10 cellular contexts compared by ENCODE assay signal in genomic region chr6:27238010-27238983, GRCh38. TPM values are rescaled to one million over a fixed set of nuclear protein-coding genes. Genes with fewer than 3 reads are reported as not detected.
DNase-seq lines count a peak whose midpoint lies in the region; ATAC-seq, FAIRE-seq and TF ChIP-seq lines count a peak whose summit lies in the region.
"Had no signal": no experiment of that assay in that cellular context is flagged by ENCODE, and none has a peak within 500 bp of the region (broad histone marks: within the 10 kb centered on the region; RNA-seq: fewer than 3 reads in every experiment).

No MANE protein-coding gene starts in this region.

- H3K9me3 Mint-ChIP-seq in Calu3 (ENCODE audit: low read depth, unreplicated experiment) (no peaks in the 10 kb centered on the region), mesothelial cell of epicardium (peaks cover under 1% of the 10 kb centered on the region)
- H3K9me3 Mint-ChIP-seq in stimulated activated memory B cell treated with anti-CD40 and anti-IgM and Interleukin-4, amounts not matched to agents 10 μg/mL and 1 μg/mL and 100 μg/mL, for 72 hours = no peaks in the 10 kb centered on the region

- peak overlapping the region; percentile 90 for H2AFZ ChIP-seq in IMR-90 (replicated peaks; ENCODE audit: low read length, poor library complexity)

- CTCF ChIA-PET in Calu3 (lab: Charles Lee) = interaction anchor here (0.5 to 1.4 kb wide), 4 partner anchors 13 to 1586 kb away, joined by 3 to 8 read pairs (median 4); no protein-coding TSS in a partner anchor
- CTCF ChIA-PET in IMR-90 (lab: Yijun Ruan, JAX) = no interaction called here

- H3K36me3 Mint-ChIP-seq in Calu3 (ENCODE audit: insufficient read depth, unreplicated experiment) (peaks cover 40% of the 10 kb centered on the region), mesothelial cell of epicardium (no peaks in the 10 kb centered on the region)
- H3K36me3 Mint-ChIP-seq in stimulated activated memory B cell treated with anti-CD40 and anti-IgM and Interleukin-4, amounts not matched to agents 10 μg/mL and 1 μg/mL and 100 μg/mL, for 72 hours = no peaks in the 10 kb centered on the region

- 19% methylated on average over 12 of the region's 41 CpGs; no CpG with 5 or more reads in 1 of the 2 experiments for WGBS in IMR-90 (ENCODE audit: extremely low coverage in 2 of 2, insufficient read length in 1 of 2), 2 experiments

- no peak overlapping the region for H3K23ac ChIP-seq in IMR-90 (ENCODE audit: low read depth, low read length)

- H3K4me2 ChIP-seq in IMR-90 (ENCODE audit: low read depth, low read length) = peak overlapping the region; percentile 99

- H3K4me1 Mint-ChIP-seq in Calu3 (ENCODE audit: low read depth, unreplicated experiment) (peaks cover 39% of the 10 kb centered on the region), mesothelial cell of epicardium (peaks cover 17% of the 10 kb centered on the region)
- no peaks in the 10 kb centered on the region for H3K4me1 Mint-ChIP-seq in stimulated activated memory B cell treated with anti-CD40 and anti-IgM and Interleukin-4, amounts not matched to agents 10 μg/mL and 1 μg/mL and 100 μg/mL, for 72 hours

- H4K5ac ChIP-seq in IMR-90 (ENCODE audit: low read depth, low read length) = no peak overlapping the region

- DNase-seq in Calu3 (peak; percentile 38), IMR-90 (no peak), bronchial epithelial cell (ENCODE audit: low read depth) (peak; percentile 33), mesothelial cell of epicardium (ENCODE audit: low spot score in 2 of 2, unreplicated experiment in 2 of 2) (peak in 1 of 2 experiments; percentile 46), NCI-H1694 (lab: John Stamatoyannopoulos, UW) (no peak), NCI-H2029 (lab: John Stamatoyannopoulos, UW) (no peak), ascending aorta (ENCODE audit: low spot score in 2 of 2) (no peak)

- H3K9me3 ChIP-seq in IMR-90 (ENCODE audit: control insufficient read depth, insufficient read depth, low read length) (no peaks in the 10 kb centered on the region), ascending aorta (peaks cover 0 to 4% of the 10 kb centered on the region in 2 donors)
- H3K9me3 ChIP-seq: tibial nerve had no signal

- intact Hi-C loops in Calu3 (cut with micrococcal nuclease; ENCODE audit: unreplicated experiment) (loop anchor here (5.0 kb wide), 3 partner anchors 59 to 264 kb away; partner anchors contain the start of gene ZNF184), IMR-90 (cut with micrococcal nuclease) (loop anchor here (5.0 kb wide), 3 partner anchors 59 to 259 kb away; no protein-coding TSS in a partner anchor), ascending aorta (cut with DNase I) (no loop called here)

- no peak overlapping the region for H2BK15ac ChIP-seq in IMR-90 (ENCODE audit: low read depth, low read length)

- H3K27ac Mint-ChIP-seq in Calu3 (ENCODE audit: unreplicated experiment) (peak overlapping the region; percentile 50), mesothelial cell of epicardium (peak overlapping the region; percentile 62)
- H3K27ac Mint-ChIP-seq in stimulated activated memory B cell treated with anti-CD40 and anti-IgM and Interleukin-4, amounts not matched to agents 10 μg/mL and 1 μg/mL and 100 μg/mL, for 72 hours = no peak overlapping the region

- no peak for TF ChIP-seq POLR2A in IMR-90 (IDR thresholded peaks at IDR 0.05; ENCODE audit: low read depth, low read length)

- POLR2A ChIA-PET in IMR-90 (lab: Charles Lee; ENCODE audit: unreplicated experiment) = interaction anchor here (0.6 kb wide), 1 partner anchor 23 kb away, joined by 17 read pairs; no protein-coding TSS in a partner anchor

- no peak overlapping the region for H4K8ac ChIP-seq in IMR-90 (ENCODE audit: low read depth in 2 of 2, low read length in 2 of 2)

- no peaks in the 10 kb centered on the region for H4K20me1 ChIP-seq in IMR-90 (ENCODE audit: insufficient read depth, low read length)

- H3K4ac ChIP-seq in IMR-90 (ENCODE audit: low read depth, low read length) = no peak overlapping the region

- dilution Hi-C loops in IMR-90 (cut with HindIII; ENCODE audit: low sequenced_read_pairs, unreplicated experiment) = no loop called here

- H3K4me1 ChIP-seq in IMR-90 (ENCODE audit: control insufficient read depth, insufficient read depth, low read length) = no peaks in the 10 kb centered on the region
- H3K4me1 ChIP-seq in ascending aorta = no peaks in the 10 kb centered on the region
- H3K4me1 ChIP-seq: tibial nerve had no signal

- peak overlapping the region; percentile 69 for H3K4me3 Mint-ChIP-seq in Calu3 (ENCODE audit: low read depth, unreplicated experiment)
- H3K4me3 Mint-ChIP-seq in mesothelial cell of epicardium = peak overlapping the region; percentile 84
- no peak overlapping the region for H3K4me3 Mint-ChIP-seq in stimulated activated memory B cell treated with anti-CD40 and anti-IgM and Interleukin-4, amounts not matched to agents 10 μg/mL and 1 μg/mL and 100 μg/mL, for 72 hours

- no peak overlapping the region for H3K56ac ChIP-seq in IMR-90 (ENCODE audit: extremely low read depth, insufficient read depth, low read length)

- no peaks in the 10 kb centered on the region for H3K9me1 ChIP-seq in IMR-90 (ENCODE audit: insufficient read depth, low read length)

- H3K18ac ChIP-seq in IMR-90 (ENCODE audit: low read depth, low read length) = no peak overlapping the region

- H3K9ac ChIP-seq in IMR-90 (ENCODE audit: low read depth, low read length) = no peak overlapping the region

- H2BK20ac ChIP-seq in IMR-90 (ENCODE audit: low read depth, low read length) = no peak overlapping the region

- BruUV-seq in Calu3 (replicated peaks; lab: Mats Ljungman, UMichigan) (no TSS peak), IMR-90 (replicated peaks; lab: Mats Ljungman, UMichigan) (no TSS peak)

- H4K91ac ChIP-seq in IMR-90 (ENCODE audit: insufficient read depth, low read depth, low read length) = no peak overlapping the region

- H3K36me3 ChIP-seq in IMR-90 (ENCODE audit: control insufficient read depth, insufficient read depth, low read length) (no peaks in the 10 kb centered on the region), bronchial epithelial cell (ENCODE audit: control insufficient read depth, insufficient read depth, low read length) (no peaks in the 10 kb centered on the region), ascending aorta (no peaks in the 10 kb centered on the region)
- H3K36me3 ChIP-seq: tibial nerve had no signal

- H2BK120ac ChIP-seq in IMR-90 (ENCODE audit: low read depth, low read length) = no peak overlapping the region

- in situ Hi-C loops in IMR-90 (cut with MboI; ENCODE audit: low sequenced_read_pairs) = no loop called here

- peak overlapping the region; percentile 60 for H3K4me3 ChIP-seq in IMR-90 (ENCODE audit: insufficient read depth, low read depth, low read length)
- H3K4me3 ChIP-seq in bronchial epithelial cell (ENCODE audit: low read depth, low read length) = peak overlapping the region; percentile 18
- H3K4me3 ChIP-seq in ascending aorta = no peak overlapping the region

- TF ChIP-seq RAD21 in IMR-90 (IDR thresholded peaks at IDR 0.05; ENCODE audit: low read length) = no peak

- no peak overlapping the region for H2AK9ac ChIP-seq in IMR-90 (replicated peaks; ENCODE audit: low read depth, low read length, poor library complexity)

- ATAC-seq in IMR-90 (ENCODE audit: low read depth) = peak; percentile 25
- no peak for ATAC-seq in stimulated activated memory B cell treated with anti-CD40 and anti-IgM and Interleukin-4, amounts not matched to agents 10 μg/mL and 1 μg/mL and 100 μg/mL, for 72 hours

- H3K14ac ChIP-seq in IMR-90 (replicated peaks; ENCODE audit: low read depth, low read length) = no peak overlapping the region

- H3K27me3 ChIP-seq in IMR-90 (ENCODE audit: control insufficient read depth, insufficient read depth, low read length) (peaks cover 5% of the 10 kb centered on the region; the same call in 1 of the 2 replicates), bronchial epithelial cell (ENCODE audit: control insufficient read depth, insufficient read depth, low read length) (no peaks in the 10 kb centered on the region), ascending aorta (peaks cover 4% of the 10 kb centered on the region)

- H3K79me1 ChIP-seq in IMR-90 (ENCODE audit: low read depth in 1 of 2, low read length in 2 of 2) = no peaks in the 10 kb centered on the region

- H2BK5ac ChIP-seq in IMR-90 (ENCODE audit: low read depth, low read length, poor library complexity, severe bottlenecking) = no peak overlapping the region

- H3K27me3 Mint-ChIP-seq in Calu3 (ENCODE audit: unreplicated experiment) = peaks cover 13% of the 10 kb centered on the region
- H3K27me3 Mint-ChIP-seq in mesothelial cell of epicardium (ENCODE audit: low read depth) = peaks cover 36% of the 10 kb centered on the region
- H3K27me3 Mint-ChIP-seq in stimulated activated memory B cell treated with anti-CD40 and anti-IgM and Interleukin-4, amounts not matched to agents 10 μg/mL and 1 μg/mL and 100 μg/mL, for 72 hours = peaks cover 84% of the 10 kb centered on the region

- FAIRE-seq in bronchial epithelial cell (lab: Jason Lieb, UNC) = no peak

- H3K27ac ChIP-seq in IMR-90 (ENCODE audit: insufficient read depth, low read length) (no peak overlapping the region), ascending aorta (no peak overlapping the region)
- H3K27ac ChIP-seq: tibial nerve had no signal

- TF ChIP-seq CTCF in Calu3 (IDR thresholded peaks at IDR 0.05; ENCODE audit: unreplicated experiment) = no peak
- no peak for TF ChIP-seq CTCF in IMR-90 (conservative IDR thresholded peaks at IDR 0.05; ENCODE audit: low read depth, low read length)
- no peak for TF ChIP-seq CTCF in bronchial epithelial cell (IDR thresholded peaks at IDR 0.05; ENCODE audit: insufficient read depth, low read length, severe bottlenecking)
- no peak for TF ChIP-seq CTCF in mesothelial cell of epicardium (IDR thresholded peaks at IDR 0.05; ENCODE audit: unreplicated experiment)
- no peak for TF ChIP-seq CTCF in ascending aorta (IDR thresholded peaks at IDR 0.05)

- H2AK5ac ChIP-seq in IMR-90 (ENCODE audit: low read depth, low read length) = no peak overlapping the region

TF ChIP-seq in IMR-90, 13 proteins besides CTCF, POLR2A, EP300 and RAD21 (continues in another document):
- TF ChIP-seq RFX5 (IDR thresholded peaks at IDR 0.05; ENCODE audit: low read depth, low read length) = no peak
- TF ChIP-seq FOS (IDR thresholded peaks at IDR 0.05; ENCODE audit: low read depth, low read length) = no peak
- no peak for TF ChIP-seq MAFK (IDR thresholded peaks at IDR 0.05; ENCODE audit: low read depth, low read length)
- TF ChIP-seq MXI1 (IDR thresholded peaks at IDR 0.05; ENCODE audit: borderline replicate concordance, low read depth, low read length) = no peak
- no peak for TF ChIP-seq BHLHE40 (IDR thresholded peaks at IDR 0.05; ENCODE audit: low read depth, low read length)
- TF ChIP-seq RCOR1 (IDR thresholded peaks at IDR 0.05; ENCODE audit: insufficient replicate concordance, low read length) = no peak
- no peak for TF ChIP-seq CHD1 (IDR thresholded peaks at IDR 0.05; ENCODE audit: low read depth, low read length)

RNA-seq across cellular contexts. Expression of gene PRSS16, which starts 9.2 kb away (rescaled TPM):
- total RNA-seq in Calu3 (2022) (29.4 and 31.3 TPM in 2 replicates), IMR-90 (2012; rRNA removed) (not detected in 2 replicates), bronchial epithelial cell (4.5 and 15.1 TPM in 2 replicates), mesothelial cell of epicardium (16.2 to 20.6 TPM (median 19.1 TPM) in 3 replicates), ascending aorta (not detected)
- 0.14 and 0.39 TPM in 2 replicates for polyA plus RNA-seq in IMR-90 (2012; rRNA removed)
- 0.22 TPM in 2 replicates for polyA plus RNA-seq in IMR-90 (2012; cell fraction: cytosol; rRNA removed)
- 0.82 and 1.1 TPM in 2 replicates for polyA plus RNA-seq in IMR-90 (2012; cell fraction: nucleus; rRNA removed; ENCODE audit: low replicate concordance)
- total RNA-seq: pulmonary artery endothelial cell, tibial nerve had no signal

Comparison
In these comparisons a context has a peak if more than half of its experiments do, and no peak if none do; other contexts are left out.
1. DNase-seq: peak in Calu3 (single experiment) and bronchial epithelial cell (single experiment); none in IMR-90 (single experiment), NCI-H1694 (single experiment), NCI-H2029 (single experiment) and ascending aorta (0 of 2).
2. H3K4me3 ChIP-seq: peak in IMR-90 (single experiment) and bronchial epithelial cell (single experiment); none in ascending aorta (0 of 2).